ENCODE assay signal across 7 cellular contexts in genomic region chr7:37714606-37715005, GRCh38.
"Had no signal": no experiment of that assay in that cellular context is flagged by ENCODE, and none has a peak within 500 bp of the region (broad histone marks: within the 10 kb centered on the region; RNA-seq: fewer than 3 reads in every experiment).

No MANE protein-coding gene starts in this region.

- DNase-seq: activated B cell treated with CpG ODN at 0.5 μM for 24 hours; activated CD4-positive, alpha-beta T cell treated with anti-CD3 and anti-CD28 coated beads, Interleukin-2, amount 50 U/mL, for 1 hour; activated naive CD4-positive, alpha-beta T cell treated with anti-CD3 and anti-CD28 coated beads, Interleukin-2, amount 50 U/mL, for 16 hours; adrenal gland; colonic mucosa; gastrocnemius medialis; thyroid gland had no signal
